In the genomic region with DNA sequence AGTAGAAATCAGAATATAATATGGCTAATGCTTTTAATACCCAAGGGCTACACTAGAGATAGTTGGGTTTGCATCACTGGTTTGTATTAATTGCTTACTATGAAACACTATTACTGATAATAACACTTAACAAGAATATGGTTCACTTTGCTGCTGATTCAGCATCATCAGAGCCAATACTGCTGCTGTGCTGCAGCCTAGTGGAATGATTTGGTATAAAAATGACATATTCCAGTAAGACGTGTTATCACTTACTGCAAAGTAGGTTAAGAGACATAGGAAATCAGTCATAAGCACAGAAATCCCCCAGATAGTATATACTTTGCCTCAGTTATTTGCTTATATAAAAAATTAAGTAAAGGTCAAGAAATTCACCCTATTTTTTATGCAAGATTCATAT, we compare ENCODE assay signal across 8 cellular contexts. TPM values are rescaled to one million over a fixed set of nuclear protein-coding genes. Genes with fewer than 3 reads are reported as not detected.
DNase-seq lines count a peak whose midpoint lies in the region; ATAC-seq and TF ChIP-seq lines count a peak whose summit lies in the region.

No MANE protein-coding gene starts in this region.

- H3K27me3 ChIP-seq in tibial artery: no peaks in the 10 kb centered on the region

- intact Hi-C loops in tibial artery (cut with DNase I; ENCODE audit: low total_unique reads): no loop called here

- peak; percentile 15 for DNase-seq in COR-L47 (lab: John Stamatoyannopoulos, UW)
- DNase-seq in SHP77 (lab: John Stamatoyannopoulos, UW): peak; percentile 76 to 87
- DNase-seq in inferior parietal cortex (ENCODE audit: extremely low spot score): peak; percentile 83
- DNase-seq in NCI-H2107 treated with DMSO at 0.1 percent for 48 hours (lab: John Stamatoyannopoulos, UW; ENCODE audit: unreplicated experiment): no peak
- no peak for DNase-seq in occipital lobe (lab: John Stamatoyannopoulos, UW)
- no peak for DNase-seq in tibial artery

- H3K4me3 ChIP-seq in tibial artery: no peak overlapping the region

- H3K9me3 ChIP-seq in tibial artery: no peaks in the 10 kb centered on the region

- peaks cover 0 to 9% (median 3%) of the 10 kb centered on the region in 4 donors for H3K4me1 ChIP-seq in tibial artery

- peak in 1 of 2 experiments; percentile 22 for TF ChIP-seq CTCF in tibial artery (IDR thresholded peaks at IDR 0.05)

- H3K27ac ChIP-seq in tibial artery: no peak overlapping the region

- H3K36me3 ChIP-seq in tibial artery: no peaks in the 10 kb centered on the region

- peak; percentile 72 for ATAC-seq in HG03342 (IDR thresholded peaks at IDR 0.05; ENCODE audit: unreplicated experiment)
- ATAC-seq in HG03280 (IDR thresholded peaks at IDR 0.05; ENCODE audit: unreplicated experiment): no peak

RNA-seq across cellular contexts. Expression of gene CDH10, which starts 2.8 kb away (rescaled TPM):
- total RNA-seq in occipital lobe: 50.1 TPM

Comparison
In these comparisons a context has a peak if more than half of its experiments do, and no peak if none do; other contexts are left out.
1. DNase-seq: peak in COR-L47 (single experiment), SHP77 (2 of 2) and inferior parietal cortex (single experiment); none in NCI-H2107 treated with DMSO at 0.1 percent for 48 hours (single experiment), occipital lobe (single experiment) and tibial artery (0 of 2).